Comparison of ENCODE assay signal across 25 cellular contexts in the genomic region with DNA sequence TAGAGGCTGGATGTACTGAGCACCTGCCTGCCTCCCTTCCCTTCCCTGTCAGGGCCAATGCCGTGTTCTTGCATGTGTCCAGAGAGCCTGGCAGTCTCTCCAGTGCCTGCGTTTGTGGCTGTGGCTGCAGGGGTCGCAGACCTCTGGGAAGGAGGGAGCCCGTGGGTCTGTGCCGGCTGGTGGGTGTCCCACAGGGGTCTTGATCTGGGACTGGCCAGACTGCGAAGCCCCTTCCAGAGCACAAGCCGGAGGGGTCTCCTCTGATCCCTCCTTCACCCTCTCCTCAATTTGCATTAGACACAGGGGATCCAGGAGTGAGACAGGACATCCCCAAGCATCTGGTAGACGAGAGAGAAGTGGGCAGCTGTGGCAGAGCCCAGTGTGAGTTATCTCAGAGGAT.
"Had no signal": no experiment of that assay in that cellular context is flagged by ENCODE, and none has a peak within 500 bp of the region (broad histone marks: within the 10 kb centered on the region; RNA-seq: fewer than 3 reads in every experiment).

No MANE protein-coding gene starts in this region.

- H3K9me3 ChIP-seq: breast epithelium, left lung, mucosa of descending colon, right lobe of liver, transverse colon, vagina had no signal

- H3K36me3 ChIP-seq: breast epithelium, left lung, right lobe of liver, transverse colon, vagina had no signal

- H3K4me1 ChIP-seq: breast epithelium, left lung, right lobe of liver, transverse colon, vagina had no signal

- H3K27me3 ChIP-seq: left lung, right lobe of liver, transverse colon, vagina had no signal

- ATAC-seq: activated CD4-positive, alpha-beta T cell treated with anti-CD3 and anti-CD28 coated beads for 36 hours; activated naive CD8-positive, alpha-beta T cell treated with anti-CD3 and anti-CD28 coated beads, Interleukin-2, amount 50 U/mL, for 24 hours; esophagus mucosa; left lung; stimulated activated naive B cell treated with anti-CD40 and anti-IgM and Interleukin-4, amounts not matched to agents 10 μg/mL and 1 μg/mL and 100 μg/mL, for 72 hours had no signal

- DNase-seq: activated CD4-positive, alpha-beta T cell treated with anti-CD3 and anti-CD28 coated beads for 36 hours; activated CD4-positive, CD25-positive, alpha-beta regulatory T cell; activated gamma-delta T cell treated with Interleukin-2 at 50 U/mL for 16 hours; activated naive CD8-positive, alpha-beta T cell treated with anti-CD3 and anti-CD28 coated beads, Interleukin-2, amount 50 U/mL, for 24 hours; activated T-cell treated with anti-CD3 and anti-CD28 coated beads, Interleukin-2, amount 50 U/mL, for 1 hour; amygdala; central memory CD4-positive, alpha-beta T cell; endodermal cell; foreskin fibroblast; mesendoderm; mucosa of descending colon; occipital lobe; right lobe of liver; small intestine; stimulated activated CD4-positive, alpha-beta T cell treated with anti-CD3 and anti-CD28 coated beads, Interleukin-1b, Interleukin-23, amount 100 ng/mL, for 48 hours; stimulated activated CD4-positive, alpha-beta T cell treated with anti-CD3 and anti-CD28 coated beads, Interleukin-4, amount 100 ng/mL, for 4 hours; stimulated activated CD8-positive, alpha-beta memory T cell treated with anti-CD3 and anti-CD28 coated beads, Interleukin-4, amount 100 ng/mL, for 48 hours; stimulated activated naive B cell treated with anti-CD40 and anti-IgM and Interleukin-4, amounts not matched to agents 10 μg/mL and 1 μg/mL and 100 μg/mL, for 72 hours; T-helper 1 cell; transverse colon had no signal

- H3K27ac ChIP-seq: breast epithelium, left lung, right lobe of liver, transverse colon, vagina had no signal

- H3K4me3 ChIP-seq: breast epithelium, left lung, lung, mucosa of descending colon, right lobe of liver, transverse colon, vagina had no signal
